In genomic region chr5:55154893-55155292, GRCh38 we compare ENCODE assay signal across 22 cellular contexts. TPM values are rescaled to one million over a fixed set of nuclear protein-coding genes. Genes with fewer than 3 reads are reported as not detected.
DNase-seq lines count a peak whose midpoint lies in the region; ATAC-seq, FAIRE-seq and TF ChIP-seq lines count a peak whose summit lies in the region.
"Had no signal": no experiment of that assay in that cellular context is flagged by ENCODE, and none has a peak within 500 bp of the region (broad histone marks: within the 10 kb centered on the region; RNA-seq: fewer than 3 reads in every experiment).

No MANE protein-coding gene starts in this region.

- H4K20me1 ChIP-seq in keratinocyte (ENCODE audit: control insufficient read depth, extremely low read depth, insufficient read depth, low read length) = no peaks in the 10 kb centered on the region

- peak; percentile 15 for DNase-seq in HS-27A (ENCODE audit: low read depth)
- peak; percentile 68 for DNase-seq in bronchial epithelial cell (ENCODE audit: low read depth)
- no peak for DNase-seq in keratinocyte (ENCODE audit: low read depth, low spot score)
- DNase-seq in NCI-H1105 treated with DMSO at 0.1 percent for 48 hours (lab: John Stamatoyannopoulos, UW) = no peak
- DNase-seq in islet precursor cell = no peak
- no peak for DNase-seq in pancreas
- no peak for DNase-seq in NCI-H510A treated with DMSO at 0.1 percent for 48 hours (lab: John Stamatoyannopoulos, UW)
- DNase-seq: activated CD8-positive, alpha-beta memory T cell treated with anti-CD3 and anti-CD28 coated beads, Interleukin-2, amount 10 ng/mL, durations not matched to agents 7 days and 5 days; activated gamma-delta T cell treated with Interleukin-2 at 50 U/mL for 16 hours; Caco-2; effector memory CD8-positive, alpha-beta T cell; mucosa of descending colon; NCI-H187 treated with DMSO at 0.1 percent for 48 hours; NCI-H748 treated with DMSO at 0.1 percent for 48 hours; T-helper 1 cell had no signal

- H3K27me3 ChIP-seq in ACC112 (ENCODE audit: insufficient read depth, low read length) (no peaks in the 10 kb centered on the region), bronchial epithelial cell (ENCODE audit: control insufficient read depth, insufficient read depth, low read length) (no peaks in the 10 kb centered on the region), keratinocyte (ENCODE audit: control insufficient read depth, extremely low read depth, insufficient read depth, low read length) (no peaks in the 10 kb centered on the region), pancreas (peaks cover 0 to 5% (median 0%) of the 10 kb centered on the region in 4 donors)
- H3K27me3 ChIP-seq: cardiac muscle cell had no signal

- ATAC-seq in pancreas = no peak
- ATAC-seq: activated CD8-positive, alpha-beta memory T cell treated with anti-CD3 and anti-CD28 coated beads, Interleukin-2, amount 10 ng/mL, durations not matched to agents 7 days and 5 days; effector memory CD8-positive, alpha-beta T cell; mucosa of descending colon; Panc1; WTC11 had no signal

- intact Hi-C loops in pancreas (cut with DNase I) = loop anchor here in 1 of 3 donors (10.0 kb wide), 1 partner anchor 250 kb away; no protein-coding TSS in a partner anchor

- no peaks in the 10 kb centered on the region for H3K36me3 ChIP-seq in ACC112 (ENCODE audit: insufficient read depth, low read length)
- no peaks in the 10 kb centered on the region for H3K36me3 ChIP-seq in bronchial epithelial cell (ENCODE audit: control insufficient read depth, insufficient read depth, low read length)
- H3K36me3 ChIP-seq in keratinocyte (ENCODE audit: control insufficient read depth in 2 of 2, extremely low read depth in 1 of 2, insufficient read depth in 2 of 2, low read length in 2 of 2) = no peaks in the 10 kb centered on the region
- no peaks in the 10 kb centered on the region for H3K36me3 ChIP-seq in pancreas
- H3K36me3 ChIP-seq: cardiac muscle cell had no signal

- H3K4me1 ChIP-seq in ACC112 (ENCODE audit: control insufficient read depth, insufficient read depth, low read length, unreplicated experiment) (peaks cover 29% of the 10 kb centered on the region), keratinocyte (ENCODE audit: control insufficient read depth, extremely low read depth, insufficient read depth, low read length) (peaks cover 21% of the 10 kb centered on the region), pancreas (no peaks in the 10 kb centered on the region)
- H3K4me1 ChIP-seq: Caco-2, parathyroid adenoma had no signal

- no peaks in the 10 kb centered on the region for H3K9me3 ChIP-seq in keratinocyte (ENCODE audit: control insufficient read depth, low read depth, low read length)
- H3K9me3 ChIP-seq in pancreas = no peaks in the 10 kb centered on the region
- H3K9me3 ChIP-seq: Caco-2, mucosa of descending colon had no signal

- 23 to 42% methylated on average over 3 of the region's 3 CpGs for WGBS in pancreas, 2 donors

- H2AFZ ChIP-seq in ACC112 (ENCODE audit: low read length, unreplicated experiment) = peak overlapping the region; percentile 61
- H2AFZ ChIP-seq in keratinocyte (ENCODE audit: control insufficient read depth, low read length) = no peak overlapping the region
- H2AFZ ChIP-seq: parathyroid adenoma had no signal

- H3K79me2 ChIP-seq in ACC112 (ENCODE audit: control insufficient read depth, insufficient read depth, low read length, unreplicated experiment) (no peaks in the 10 kb centered on the region), keratinocyte (ENCODE audit: control insufficient read depth, insufficient read depth, low read length) (no peaks in the 10 kb centered on the region)
- H3K79me2 ChIP-seq: parathyroid adenoma had no signal

- H3K27ac ChIP-seq in ACC112 (ENCODE audit: low read depth, low read length) (peak overlapping the region; percentile 39), keratinocyte (ENCODE audit: control insufficient read depth, insufficient read depth, low read length) (no peak overlapping the region), pancreas (no peak overlapping the region)
- H3K27ac ChIP-seq: cardiac muscle cell, parathyroid adenoma had no signal

- H3K4me2 ChIP-seq in keratinocyte (ENCODE audit: control insufficient read depth, extremely low read depth, insufficient read depth, low read depth, low read length) = peak overlapping the region; percentile 34

- FAIRE-seq in bronchial epithelial cell (lab: Jason Lieb, UNC) (no peak), keratinocyte (lab: Jason Lieb, UNC) (no peak), pancreas (lab: Jason Lieb, UNC) (no peak)
- FAIRE-seq: islet of Langerhans had no signal

- H3K9me1 ChIP-seq in keratinocyte (ENCODE audit: control insufficient read depth, extremely low read depth, insufficient read depth, low read length) = no peaks in the 10 kb centered on the region

- no peak overlapping the region for H3K4me3 ChIP-seq in ACC112 (ENCODE audit: low read depth, low read length)
- H3K4me3 ChIP-seq in bronchial epithelial cell (ENCODE audit: low read depth, low read length) = no peak overlapping the region
- no peak overlapping the region for H3K4me3 ChIP-seq in keratinocyte (ENCODE audit: control insufficient read depth in 2 of 3, extremely low read depth in 1 of 3, insufficient read depth in 2 of 3, low read depth in 1 of 3, low read length in 3 of 3)
- no peak overlapping the region for H3K4me3 ChIP-seq in pancreas
- H3K4me3 ChIP-seq: cardiac muscle cell, mucosa of descending colon had no signal

- no peak overlapping the region for H3K9ac ChIP-seq in keratinocyte (ENCODE audit: control insufficient read depth, extremely low read depth, insufficient read depth, low read length)
- H3K9ac ChIP-seq: parathyroid adenoma had no signal

- dilution Hi-C loops in keratinocyte (cut with MboI; ENCODE audit: extremely low pct_ligation_motif_present, low sequenced_read_pairs) = no loop called here

- TF ChIP-seq CTCF in bronchial epithelial cell (IDR thresholded peaks at IDR 0.05; ENCODE audit: insufficient read depth, low read length, severe bottlenecking) = no peak
- no peak for TF ChIP-seq CTCF in keratinocyte (optimal IDR thresholded peaks at IDR 0.05 in 1 of 3, IDR thresholded peaks at IDR 0.05 in 1 of 3, conservative IDR thresholded peaks at IDR 0.05 in 1 of 3; ENCODE audit: extremely low read depth in 1 of 3, insufficient read depth in 2 of 3, low read length in 3 of 3)
- TF ChIP-seq CTCF in pancreas (IDR thresholded peaks at IDR 0.05) = no peak

RNA-seq across cellular contexts. Expression of gene GPX8, which starts 5.1 kb away (rescaled TPM):
- total RNA-seq in bronchial epithelial cell = 12.0 and 12.1 TPM in 2 replicates
- 20.3 to 40.1 TPM (median 28.9 TPM) in 3 replicates for polyA plus RNA-seq in keratinocyte
- 4.6 TPM for polyA plus RNA-seq in keratinocyte (2011; ENCODE audit: low read depth)
- polyA plus RNA-seq in keratinocyte (2011; cell fraction: cytosol; rRNA removed) = 16.0 and 32.1 TPM in 2 replicates
- polyA plus RNA-seq in keratinocyte (2011; cell fraction: nucleus; rRNA removed) = 19.0 and 25.3 TPM in 2 replicates
- 12.2 and 28.4 TPM in 2 replicates for polyA plus RNA-seq in keratinocyte (2012; ENCODE audit: low replicate concordance)
- polyA minus RNA-seq in keratinocyte = 5.7 to 15.7 TPM (median 9.3 TPM) in 3 replicates
- polyA minus RNA-seq in keratinocyte (2011; cell fraction: cytosol; rRNA and poly(A)+ RNA removed) = 8.6 TPM
- polyA minus RNA-seq in keratinocyte (2011; cell fraction: nucleus; rRNA and poly(A)+ RNA removed) = 6.4 and 11.3 TPM in 2 replicates
- total RNA-seq in pancreas = 10 to 100 TPM in 1 of 6 donors, 1 to 10 TPM in 5; 2.8 to 13.4 (median 6.9) TPM
- polyA plus RNA-seq in pancreas = 1 to 10 TPM; 2.5 to 2.7 TPM
- total RNA-seq: activated CD8-positive, alpha-beta memory T cell treated with anti-CD3 and anti-CD28 coated beads, Interleukin-2, amount 10 ng/mL, durations not matched to agents 7 days and 5 days had no signal

RNA-seq across cellular contexts. Expression of gene CDC20B, which starts 18.1 kb away (rescaled TPM):
- total RNA-seq in bronchial epithelial cell (not detected in 2 replicates), pancreas (not detected)
- polyA plus RNA-seq in keratinocyte (0.03 TPM in 1 of 3 replicates, not detected in the others), pancreas (not detected)
- polyA plus RNA-seq in keratinocyte (2011; ENCODE audit: low read depth) = not detected
- not detected in 2 replicates for polyA plus RNA-seq in keratinocyte (2011; cell fraction: cytosol; rRNA removed)
- not detected in 2 replicates for polyA plus RNA-seq in keratinocyte (2011; cell fraction: nucleus; rRNA removed)
- not detected in 2 replicates for polyA plus RNA-seq in keratinocyte (2012; ENCODE audit: low replicate concordance)
- polyA minus RNA-seq in keratinocyte = not detected in 3 replicates
- polyA minus RNA-seq in keratinocyte (2011; cell fraction: cytosol; rRNA and poly(A)+ RNA removed) = not detected
- not detected in 2 replicates for polyA minus RNA-seq in keratinocyte (2011; cell fraction: nucleus; rRNA and poly(A)+ RNA removed)
- total RNA-seq: A673, Caco-2, mucosa of descending colon, WTC11 had no signal

RNA-seq across cellular contexts. Expression of gene GZMA, which starts 52.4 kb away (rescaled TPM):
- total RNA-seq in bronchial epithelial cell (not detected in 2 replicates), pancreas (1 to 10 TPM in 1 of 6 donors, under 1 TPM in 4, not detected in 1; 0.16 to 1.5 (median 0.84) TPM)
- polyA plus RNA-seq in keratinocyte (not detected in 3 replicates), pancreas (under 1 TPM; 0.42 to 0.91 TPM)
- polyA plus RNA-seq in keratinocyte (2011; ENCODE audit: low read depth) = not detected
- not detected in 2 replicates for polyA plus RNA-seq in keratinocyte (2011; cell fraction: cytosol; rRNA removed)
- not detected in 2 replicates for polyA plus RNA-seq in keratinocyte (2011; cell fraction: nucleus; rRNA removed)
- polyA plus RNA-seq in keratinocyte (2012; ENCODE audit: low replicate concordance) = not detected in 2 replicates
- polyA minus RNA-seq in keratinocyte = not detected in 3 replicates
- not detected for polyA minus RNA-seq in keratinocyte (2011; cell fraction: cytosol; rRNA and poly(A)+ RNA removed)
- polyA minus RNA-seq in keratinocyte (2011; cell fraction: nucleus; rRNA and poly(A)+ RNA removed) = not detected in 2 replicates
- total RNA-seq: A673, Caco-2, cardiac muscle cell, WTC11 had no signal
- polyA plus RNA-seq: cardiac muscle cell had no signal

Comparison
In these comparisons a context has a peak if more than half of its experiments do, and no peak if none do; other contexts are left out.
1. DNase-seq: peak in HS-27A (single experiment) and bronchial epithelial cell (single experiment); none in keratinocyte (single experiment), NCI-H1105 treated with DMSO at 0.1 percent for 48 hours (single experiment), islet precursor cell (single experiment), pancreas (0 of 6) and NCI-H510A treated with DMSO at 0.1 percent for 48 hours (single experiment).